In the genomic region with DNA sequence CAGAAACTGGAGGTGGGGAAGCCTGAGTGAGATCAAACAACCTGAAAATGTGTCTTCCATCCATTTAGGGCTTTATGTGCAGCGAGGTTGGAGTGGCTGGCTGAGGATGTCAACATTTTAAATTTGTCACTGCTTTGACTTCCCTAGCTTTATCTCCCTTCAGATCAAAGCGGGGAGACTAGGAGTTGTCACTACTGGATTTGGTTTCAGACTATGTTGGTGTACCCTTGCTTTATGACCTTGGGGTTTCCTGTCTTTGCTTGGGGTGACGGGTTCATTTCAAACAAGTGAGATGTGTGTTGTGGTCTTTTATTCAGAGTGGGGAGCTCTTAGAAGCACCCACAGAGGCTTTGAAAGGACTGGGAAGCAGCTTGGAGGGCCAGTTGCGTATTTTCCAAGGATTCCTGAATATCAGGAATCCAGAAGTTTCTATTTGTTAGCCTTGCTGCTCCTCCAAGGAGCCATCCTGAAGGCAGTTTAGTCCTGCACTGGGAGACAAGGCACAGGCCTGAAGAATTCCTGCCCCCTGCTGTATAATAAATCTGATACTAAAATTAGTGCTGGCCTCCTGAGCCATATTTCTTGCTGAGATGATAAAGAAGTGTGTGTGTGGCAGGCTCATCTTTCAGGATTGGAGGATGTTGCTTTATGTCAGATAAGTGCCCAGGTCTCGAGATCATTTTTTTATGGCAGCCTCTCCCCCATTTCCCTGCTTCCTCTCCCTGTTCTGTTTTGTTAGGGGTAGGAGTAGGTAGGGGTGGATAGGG, we compare ENCODE assay signal across 1 cellular context.
A peak's percentile ranks its signal among the peaks of the same experiment; 100 is the strongest.
TF ChIP-seq lines count a peak whose summit lies in the region.

No MANE protein-coding gene starts in this region.

TF ChIP-seq in SK-N-SH treated with all-trans-retinoic acid at 6 μM for 48 hours, 23 proteins besides CTCF, POLR2A, EP300 and RAD21 (continued from another document):
- TF ChIP-seq ZNF70 (CRISPR knock-in tag; IDR thresholded peaks at IDR 0.05) (no peak), CSDC2 (CRISPR knock-in tag; IDR thresholded peaks at IDR 0.05) (0 out of 2 replicates have a peak, but pooled peaks have one; percentile 44), GLIS3 (CRISPR knock-in tag; IDR thresholded peaks at IDR 0.05) (no peak), ESRRG (CRISPR knock-in tag; IDR thresholded peaks at IDR 0.05) (no peak)
- TF ChIP-seq, protein P1, sequence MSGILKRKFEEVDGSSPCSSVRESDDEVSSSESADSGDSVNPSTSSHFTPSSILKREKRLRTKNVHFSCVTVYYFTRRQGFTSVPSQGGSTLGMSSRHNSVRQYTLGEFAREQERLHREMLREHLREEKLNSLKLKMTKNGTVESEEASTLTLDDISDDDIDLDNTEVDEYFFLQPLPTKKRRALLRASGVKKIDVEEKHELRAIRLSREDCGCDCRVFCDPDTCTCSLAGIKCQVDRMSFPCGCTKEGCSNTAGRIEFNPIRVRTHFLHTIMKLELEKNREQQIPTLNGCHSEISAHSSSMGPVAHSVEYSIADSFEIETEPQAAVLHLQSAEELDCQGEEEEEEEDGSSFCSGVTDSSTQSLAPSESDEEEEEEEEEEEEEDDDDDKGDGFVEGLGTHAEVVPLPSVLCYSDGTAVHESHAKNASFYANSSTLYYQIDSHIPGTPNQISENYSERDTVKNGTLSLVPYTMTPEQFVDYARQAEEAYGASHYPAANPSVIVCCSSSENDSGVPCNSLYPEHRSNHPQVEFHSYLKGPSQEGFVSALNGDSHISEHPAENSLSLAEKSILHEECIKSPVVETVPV (CRISPR knock-in tag; IDR thresholded peaks at IDR 0.05): no peak
